9 cellular contexts compared by ENCODE assay signal in the genomic region with DNA sequence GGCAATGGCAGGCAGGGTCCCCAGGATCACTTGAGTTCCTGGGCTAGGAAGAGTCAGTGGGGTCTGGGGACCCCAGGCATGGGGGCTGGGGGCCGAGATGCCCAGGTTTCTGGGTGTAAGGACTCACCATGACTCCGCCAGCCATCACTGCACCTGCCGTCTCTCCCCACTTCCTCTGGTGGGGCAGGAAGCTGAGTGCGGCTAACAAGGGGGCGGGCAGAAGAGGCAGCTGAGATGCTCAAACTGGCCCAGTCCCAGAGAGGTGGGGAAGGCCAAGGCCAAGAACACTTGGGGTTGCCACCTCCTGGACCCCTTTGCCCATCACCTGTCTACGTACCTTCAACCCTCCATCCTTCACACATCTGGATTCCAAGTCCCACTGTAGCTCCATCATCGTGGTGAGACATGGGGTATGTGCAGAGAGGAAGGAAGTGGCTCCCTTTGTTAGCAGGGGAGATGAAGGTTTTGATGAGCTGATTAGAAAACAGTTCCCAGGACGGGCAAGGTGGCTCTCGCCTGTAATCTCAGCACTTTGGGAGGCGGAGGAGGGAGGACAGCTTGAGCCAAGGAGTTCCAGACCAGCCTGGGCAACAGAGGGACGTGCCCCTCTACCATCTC. TPM values are rescaled to one million over a fixed set of nuclear protein-coding genes. Genes with fewer than 3 reads are reported as not detected.
A peak's percentile ranks its signal among the peaks of the same experiment; 100 is the strongest.
DNase-seq lines count a peak whose midpoint lies in the region; ATAC-seq, FAIRE-seq and TF ChIP-seq lines count a peak whose summit lies in the region.
"Had no signal": no experiment of that assay in that cellular context is flagged by ENCODE, and none has a peak within 500 bp of the region (broad histone marks: within the 10 kb centered on the region; RNA-seq: fewer than 3 reads in every experiment).

A gene with protein sequence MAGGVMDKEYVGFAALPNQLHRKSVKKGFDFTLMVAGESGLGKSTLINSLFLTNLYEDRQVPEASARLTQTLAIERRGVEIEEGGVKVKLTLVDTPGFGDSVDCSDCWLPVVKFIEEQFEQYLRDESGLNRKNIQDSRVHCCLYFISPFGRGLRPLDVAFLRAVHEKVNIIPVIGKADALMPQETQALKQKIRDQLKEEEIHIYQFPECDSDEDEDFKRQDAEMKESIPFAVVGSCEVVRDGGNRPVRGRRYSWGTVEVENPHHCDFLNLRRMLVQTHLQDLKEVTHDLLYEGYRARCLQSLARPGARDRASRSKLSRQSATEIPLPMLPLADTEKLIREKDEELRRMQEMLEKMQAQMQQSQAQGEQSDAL (minus strand): TSS at position 164 of the 618 bp plus-strand sequence. CDS start 19 bp downstream, at position 145.

- ATAC-seq in upper lobe of left lung (ENCODE audit: low FRiP score in 2 of 2) = no peak

- WGBS in upper lobe of left lung, 2 donors = 37 to 50% methylated on average over 6 to 11 of the region's 11 CpGs

- no peak for TF ChIP-seq EP300 in upper lobe of left lung (IDR thresholded peaks at IDR 0.05)

- no peak for TF ChIP-seq CTCF in upper lobe of left lung (IDR thresholded peaks at IDR 0.05)

- no peaks in the 10 kb centered on the region for H3K27me3 ChIP-seq in upper lobe of left lung

- no peak for FAIRE-seq in RCC 7860 (lab: Jason Lieb, UNC)

- peak within 1 kb of the TSS in 3 of 4 donors; percentile 7 to 33 (median 23) for H3K4me3 ChIP-seq in upper lobe of left lung

- peak within 1 kb of the TSS in 2 of 4 donors; percentile 49 to 57 for H3K27ac ChIP-seq in upper lobe of left lung

- no peaks in the 10 kb centered on the region for H3K36me3 ChIP-seq in upper lobe of left lung

- peaks cover 7 to 9% (median 7%) of the 10 kb centered on the region in 4 donors for H3K4me1 ChIP-seq in upper lobe of left lung

- H3K9me3 ChIP-seq in upper lobe of left lung = no peaks in the 10 kb centered on the region

- peak; percentile 74 for DNase-seq in NK-92 treated with Interleukin-12 subunit alpha and Interleukin-12 subunit beta, amount 100 ng/mL, for 24 hours (lab: John Stamatoyannopoulos, UW)
- DNase-seq in NK-92 (lab: John Stamatoyannopoulos, UW; ENCODE audit: unreplicated experiment) (no peak), myocyte (ENCODE audit: low read depth) (peak; percentile 44), upper lobe of left lung (peak in 1 of 2 donors; percentile 42), kidney glomerular epithelial cell (lab: John Stamatoyannopoulos, UW) (no peak), NOMO-1 (lab: John Stamatoyannopoulos, UW; ENCODE audit: unreplicated experiment in 2 of 2) (no peak), RCC 7860 (ENCODE audit: low spot score) (no peak)
- DNase-seq in activated CD8-positive, alpha-beta memory T cell treated with anti-CD3 and anti-CD28 coated beads, Interleukin-2, amount 50 U/mL, for 4 hours = peak; percentile 71

- TF ChIP-seq POLR2A in upper lobe of left lung (IDR thresholded peaks at IDR 0.05) = peak in 1 of 4 donors; percentile 34

RNA-seq across cellular contexts. Expression of the gene that starts here (rescaled TPM):
- 0.13 TPM in 1 of 2 replicates, not detected in the other for total RNA-seq in myocyte
- polyA plus RNA-seq in myocyte (2012) = 2.9 TPM
- total RNA-seq in upper lobe of left lung = 10 to 100 TPM in 1 of 6 donors, 1 to 10 TPM in 5; 3.5 to 13.6 (median 7.1) TPM
- polyA plus RNA-seq: AG04450 had no signal

Comparison
In these comparisons a context has a peak if more than half of its experiments do, and no peak if none do; other contexts are left out.
1. DNase-seq: peak in NK-92 treated with Interleukin-12 subunit alpha and Interleukin-12 subunit beta, amount 100 ng/mL, for 24 hours (single experiment), activated CD8-positive, alpha-beta memory T cell treated with anti-CD3 and anti-CD28 coated beads, Interleukin-2, amount 50 U/mL, for 4 hours (single experiment) and myocyte (single experiment); none in NK-92 (single experiment), kidney glomerular epithelial cell (single experiment), NOMO-1 (0 of 2) and RCC 7860 (single experiment).